In genomic region chr1:231046730-231047395, GRCh38 we compare ENCODE assay signal across 24 cellular contexts.
"Had no signal": no experiment of that assay in that cellular context is flagged by ENCODE, and none has a peak within 500 bp of the region (broad histone marks: within the 10 kb centered on the region; RNA-seq: fewer than 3 reads in every experiment).

No MANE protein-coding gene starts in this region.

- H3K27ac ChIP-seq: left ventricle myocardium inferior, ovary, right atrium auricular region, skin epidermis, stomach, testis, thyroid gland, transverse colon, upper lobe of left lung, vagina had no signal

- H3K4me1 Mint-ChIP-seq: mesothelial cell of epicardium; naive B cell; natural killer cell; stimulated activated naive B cell treated with anti-CD40 and anti-IgM and Interleukin-4, amounts not matched to agents 10 μg/mL and 1 μg/mL and 100 μg/mL, for 72 hours had no signal

- H3K4me3 ChIP-seq: left ventricle myocardium inferior, lung, ovary, right atrium auricular region, skin epidermis, stomach, testis, thyroid gland, transverse colon, upper lobe of left lung, vagina had no signal

- H3K4me1 ChIP-seq: left ventricle myocardium inferior, right atrium auricular region, testis, thyroid gland, transverse colon, vagina had no signal

- H3K27ac Mint-ChIP-seq: mesothelial cell of epicardium, natural killer cell had no signal

- H3K36me3 Mint-ChIP-seq: mesothelial cell of epicardium; natural killer cell; stimulated activated naive B cell treated with anti-CD40 and anti-IgM and Interleukin-4, amounts not matched to agents 10 μg/mL and 1 μg/mL and 100 μg/mL, for 72 hours had no signal

- DNase-seq: hippocampal formation; left colon; left ventricle myocardium inferior; mesendoderm; naive B cell; natural killer cell; ovary; stimulated activated CD4-positive, alpha-beta T cell treated with anti-CD3 and anti-CD28 coated beads, Interleukin-12 subunit alpha, Interleukin-12 subunit beta, amount 100 ng/mL, for 4 hours; stimulated activated CD4-positive, alpha-beta T cell treated with anti-CD3 and anti-CD28 coated beads, Interleukin-15, amount 100 ng/mL, for 24 hours; stimulated activated CD4-positive, alpha-beta T cell treated with anti-CD3 and anti-CD28 coated beads, Interleukin-2, amount 100 ng/mL, for 24 hours; stimulated activated CD4-positive, alpha-beta T cell treated with anti-CD3 and anti-CD28 coated beads, Interleukin-4, amount 100 ng/mL, for 1 hour; stimulated activated naive B cell treated with anti-CD40 and anti-IgM and Interleukin-4, amounts not matched to agents 10 μg/mL and 1 μg/mL and 100 μg/mL, for 72 hours; stimulated activated naive CD8-positive, alpha-beta T cell treated with anti-CD3 and anti-CD28 coated beads, Interleukin-15, Interleukin-2, amounts not matched to agents 100 U/mL and 50 U/mL, for 24 hours; stomach; testis; thyroid gland; transverse colon; upper lobe of left lung had no signal

- H3K9me3 ChIP-seq: ovary, testis, thyroid gland had no signal

- H3K4me3 Mint-ChIP-seq: mesothelial cell of epicardium; naive B cell; natural killer cell; stimulated activated naive B cell treated with anti-CD40 and anti-IgM and Interleukin-4, amounts not matched to agents 10 μg/mL and 1 μg/mL and 100 μg/mL, for 72 hours had no signal

- H3K36me3 ChIP-seq: left ventricle myocardium inferior, ovary, right atrium auricular region, stomach, thyroid gland, transverse colon, upper lobe of left lung, vagina had no signal

- ATAC-seq: left colon; natural killer cell; sciatic nerve; stimulated activated naive B cell treated with anti-CD40 and anti-IgM and Interleukin-4, amounts not matched to agents 10 μg/mL and 1 μg/mL and 100 μg/mL, for 72 hours; stimulated activated naive CD8-positive, alpha-beta T cell treated with anti-CD3 and anti-CD28 coated beads, Interleukin-15, Interleukin-2, amounts not matched to agents 100 U/mL and 50 U/mL, for 24 hours had no signal
